ENCODE assay signal across 9 cellular contexts in genomic region chr3:160038862-160039562, GRCh38. TPM values are rescaled to one million over a fixed set of nuclear protein-coding genes. Genes with fewer than 3 reads are reported as not detected.
DNase-seq lines count a peak whose midpoint lies in the region; ATAC-seq, FAIRE-seq and TF ChIP-seq lines count a peak whose summit lies in the region.
"Had no signal": no experiment of that assay in that cellular context is flagged by ENCODE, and none has a peak within 500 bp of the region (broad histone marks: within the 10 kb centered on the region; RNA-seq: fewer than 3 reads in every experiment).

No MANE protein-coding gene starts in this region.

- no peak for TF ChIP-seq CTCF in H1 (IDR thresholded peaks at IDR 0.05; ENCODE audit: control extremely low read depth in 1 of 3, insufficient read depth in 1 of 3, low read depth in 1 of 3, low read length in 3 of 3)

- CTCF ChIA-PET in H1 (lab: Charles Lee; ENCODE audit: partially characterized antibody): interaction anchor here (0.5 to 2.0 kb wide), 19 partner anchors 9 to 1227 kb away, joined by 3 to 8 read pairs (median 3); partner anchors contain the start of genes C3orf80 and IL12A

- intact Hi-C loops in posterior vena cava (cut with DNase I): loop anchor here in 1 of 2 donors (1.0 to 2.0 kb wide), 2 partner anchors 23 to 62 kb away; no protein-coding TSS in a partner anchor

- H3K14ac ChIP-seq in H1 (ENCODE audit: insufficient read length): no peak overlapping the region

- peak overlapping the region; percentile 52; the same call in 1 of the 2 replicates for H2BK5ac ChIP-seq in H1 (ENCODE audit: low read depth, low read length)

- H3K27me3 ChIP-seq in H1 (replicated peaks in 1 of 4; ENCODE audit: control insufficient read depth in 3 of 4, extremely low read depth in 1 of 4, insufficient read depth in 3 of 4, low read length in 3 of 4): peaks cover 0 to 9% (median 6%) of the 10 kb centered on the region in 4 experiments; a peak in 5 of 7 replicates

- H3K23me2 ChIP-seq in H1 (ENCODE audit: low read depth, low read length): peaks cover 4% of the 10 kb centered on the region; the same call in 1 of the 2 replicates

- peak overlapping the region; percentile 91 for H4K91ac ChIP-seq in H1 (replicated peaks; ENCODE audit: insufficient read length, low read length)

- H2BK15ac ChIP-seq in H1 (ENCODE audit: low read length): 0 out of 2 replicates have a peak overlapping the region, but pooled peaks have one; percentile 16

- H2BK20ac ChIP-seq in H1 (ENCODE audit: low read length): no peak overlapping the region

- H2BK120ac ChIP-seq in H1 (replicated peaks; ENCODE audit: low read depth, low read length): no peak overlapping the region

- H3K36me3 ChIP-seq in H1 (ENCODE audit: control insufficient read depth in 2 of 4, insufficient read depth in 4 of 4, low read length in 3 of 4): no peaks in the 10 kb centered on the region

- DNase-seq in NCI-H2029 (lab: John Stamatoyannopoulos, UW) (peak; percentile 3), NCI-H2029 treated with DMSO at 0.1 percent for 48 hours (lab: John Stamatoyannopoulos, UW) (no peak), NCI-H128 (lab: John Stamatoyannopoulos, UW; ENCODE audit: unreplicated experiment) (peak; percentile 22), H1 (ENCODE audit: low read depth in 1 of 2, low spot score in 2 of 2) (peak; percentile 5 to 60), occipital lobe (lab: John Stamatoyannopoulos, UW) (peak; percentile 17), SW 1271 (lab: John Stamatoyannopoulos, UW) (no peak), posterior vena cava (ENCODE audit: low spot score) (no peak)

- H2BK12ac ChIP-seq in H1 (ENCODE audit: low read depth, low read length): no peak overlapping the region; the same call in 1 of the 2 replicates

- peak overlapping the region; percentile 100 for H2AFZ ChIP-seq in H1 (ENCODE audit: low read length)

- no peak; a peak in 1 of 4 replicates for TF ChIP-seq RAD21 in H1 (IDR thresholded peaks at IDR 0.05 in 1 of 2, conservative IDR thresholded peaks at IDR 0.05 in 1 of 2; ENCODE audit: low read depth in 2 of 2, low read length in 2 of 2)

- peak overlapping the region in 2 of 4 experiments; percentile 8 to 41; a peak in 3 of 7 replicates for H3K9ac ChIP-seq in H1 (replicated peaks in 1 of 4; ENCODE audit: extremely low read depth in 1 of 4, low read depth in 3 of 4, low read length in 3 of 4)

- H3K4me3 ChIP-seq in H1 (ENCODE audit: extremely low read depth in 1 of 4, insufficient read depth in 2 of 4, low read depth in 3 of 4, low read length in 4 of 4): peak overlapping the region; percentile 45 to 69 (median 58)

- no peak for ATAC-seq in GM18858 (IDR thresholded peaks at IDR 0.05; ENCODE audit: unreplicated experiment)

- no peak overlapping the region for H3K23ac ChIP-seq in H1 (ENCODE audit: insufficient read length)

- peak overlapping the region; percentile 72 to 89 for H3K4me2 ChIP-seq in H1 (ENCODE audit: insufficient read depth in 1 of 2, low read depth in 2 of 2, low read length in 2 of 2)

- no peaks in the 10 kb centered on the region for H3K79me2 ChIP-seq in H1 (ENCODE audit: control insufficient read depth in 1 of 2, insufficient read depth in 2 of 2, low read length in 2 of 2)

- POLR2A ChIA-PET in H1 (lab: Charles Lee; ENCODE audit: partially characterized antibody): interaction anchor here (1.1 to 1.2 kb wide), 2 partner anchors 113 to 361 kb away, joined by 3 to 4 read pairs; partner anchors contain the start of gene SMC4

- H3K4ac ChIP-seq in H1 (replicated peaks; ENCODE audit: insufficient read length, low read depth, low read length): no peak overlapping the region

- H3K79me1 ChIP-seq in H1 (ENCODE audit: low read depth, low read length): no peaks in the 10 kb centered on the region

- H4K5ac ChIP-seq in H1 (ENCODE audit: insufficient read length, low read depth, low read length): no peak overlapping the region

- no peak overlapping the region for H3K27ac ChIP-seq in H1 (ENCODE audit: low read depth, low read length)

- H3K56ac ChIP-seq in H1 (replicated peaks; ENCODE audit: insufficient read length, low read depth, low read length): no peak overlapping the region

- H3K9me3 ChIP-seq in H1 (ENCODE audit: insufficient read depth in 2 of 2, low read depth in 1 of 2, low read length in 1 of 2): peaks cover 0 to 5% of the 10 kb centered on the region in 2 experiments; a peak in 1 of 4 replicates

- peaks cover 0 to 4% (median 4%) of the 10 kb centered on the region in 4 experiments; a peak in 2 of 7 replicates for H3K4me1 ChIP-seq in H1 (replicated peaks in 1 of 4; ENCODE audit: control insufficient read depth in 3 of 4, insufficient read depth in 4 of 4, low read length in 3 of 4)

- H4K20me1 ChIP-seq in H1 (replicated peaks in 1 of 2; ENCODE audit: control insufficient read depth in 1 of 2, insufficient read depth in 2 of 2, low read length in 2 of 2): no peaks in the 10 kb centered on the region

- TF ChIP-seq EP300 in H1 (IDR thresholded peaks at IDR 0.05; ENCODE audit: borderline replicate concordance in 1 of 2, low read depth in 2 of 2, low read length in 2 of 2): no peak

- FAIRE-seq in H1 (lab: Jason Lieb, UNC): no peak
- FAIRE-seq: keratinocyte had no signal

- H3K18ac ChIP-seq in H1 (ENCODE audit: extremely low read depth, low read length): peak overlapping the region; percentile 48

- TF ChIP-seq POLR2A in H1 (IDR thresholded peaks at IDR 0.05; ENCODE audit: control extremely low read depth in 1 of 2, low read depth in 2 of 2, low read length in 2 of 2): no peak

- no peak overlapping the region for H2AK5ac ChIP-seq in H1 (ENCODE audit: low read depth, low read length)

- WGBS in H1 (ENCODE audit: extremely low coverage in 1 of 2, insufficient coverage in 1 of 2, insufficient read length in 1 of 2, insufficient replicate concordance in 2 of 2, low coverage in 1 of 2, low lambda C conversion rate in 2 of 2, missing lambda C conversion rate in 1 of 2), 2 experiments: 6% methylated on average over 34 of the region's 36 CpGs; no CpG with 5 or more reads in 1 of the 2 experiments

- peak overlapping the region; percentile 76; the same call in 1 of the 2 replicates for H4K8ac ChIP-seq in H1 (ENCODE audit: extremely low read depth, insufficient read depth, low read length)

TF ChIP-seq in H1, 55 proteins besides CTCF, POLR2A, EP300 and RAD21 (continues in another document):
- no peak for TF ChIP-seq KDM1A (IDR thresholded peaks at IDR 0.05; ENCODE audit: borderline replicate concordance, low read length)
- no peak for TF ChIP-seq TCF12 (IDR thresholded peaks at IDR 0.05; ENCODE audit: low read depth, low read length)
- peak; percentile 40 for TF ChIP-seq EZH2 (IDR thresholded peaks at IDR 0.05; ENCODE audit: low read depth, low read length, severe bottlenecking)
- peak; percentile 83; the same call in 1 of the 2 replicates for TF ChIP-seq EGR1 (IDR thresholded peaks at IDR 0.05; ENCODE audit: borderline replicate concordance, low read depth, low read length)
- no peak for TF ChIP-seq RFX5 (IDR thresholded peaks at IDR 0.05; ENCODE audit: borderline replicate concordance, low read depth, low read length)
- no peak for TF ChIP-seq SAP30 (IDR thresholded peaks at IDR 0.05; ENCODE audit: insufficient read depth, insufficient replicate concordance, low read length)
- no peak for TF ChIP-seq SRF (IDR thresholded peaks at IDR 0.05; ENCODE audit: low read depth, low read length)
- TF ChIP-seq RBBP5 (IDR thresholded peaks at IDR 0.05; ENCODE audit: borderline replicate concordance, low read depth, low read length): no peak
- TF ChIP-seq CTBP2 (IDR thresholded peaks at IDR 0.05; ENCODE audit: borderline replicate concordance, insufficient read depth, insufficient read length, low read length): peak; percentile 48
- TF ChIP-seq CHD2 (IDR thresholded peaks at IDR 0.05; ENCODE audit: low read length): no peak
- TF ChIP-seq ASH2L (IDR thresholded peaks at IDR 0.05; ENCODE audit: low read length): peak; percentile 60
- no peak for TF ChIP-seq CHD1 (IDR thresholded peaks at IDR 0.05; ENCODE audit: low read depth, low read length)
- no peak for TF ChIP-seq FOSL1 (IDR thresholded peaks at IDR 0.05; ENCODE audit: insufficient read depth, low read depth, low read length)
- TF ChIP-seq, protein P1, sequence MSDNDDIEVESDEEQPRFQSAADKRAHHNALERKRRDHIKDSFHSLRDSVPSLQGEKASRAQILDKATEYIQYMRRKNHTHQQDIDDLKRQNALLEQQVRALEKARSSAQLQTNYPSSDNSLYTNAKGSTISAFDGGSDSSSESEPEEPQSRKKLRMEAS (IDR thresholded peaks at IDR 0.05): peak; percentile 28; the same call in 1 of the 2 replicates
- TF ChIP-seq JUND (IDR thresholded peaks at IDR 0.05; ENCODE audit: low read length): no peak
- no peak for TF ChIP-seq CEBPB (IDR thresholded peaks at IDR 0.05; ENCODE audit: low read depth, low read length)
- TF ChIP-seq, protein P2, sequence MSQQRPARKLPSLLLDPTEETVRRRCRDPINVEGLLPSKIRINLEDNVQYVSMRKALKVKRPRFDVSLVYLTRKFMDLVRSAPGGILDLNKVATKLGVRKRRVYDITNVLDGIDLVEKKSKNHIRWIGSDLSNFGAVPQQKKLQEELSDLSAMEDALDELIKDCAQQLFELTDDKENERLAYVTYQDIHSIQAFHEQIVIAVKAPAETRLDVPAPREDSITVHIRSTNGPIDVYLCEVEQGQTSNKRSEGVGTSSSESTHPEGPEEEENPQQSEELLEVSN (IDR thresholded peaks at IDR 0.05): peak; percentile 25; the same call in 1 of the 2 replicates
- TF ChIP-seq SP1 (IDR thresholded peaks at IDR 0.05; ENCODE audit: low read depth, low read length): no peak
- peak; percentile 40; the same call in 1 of the 2 replicates for TF ChIP-seq SUZ12 (IDR thresholded peaks at IDR 0.05; ENCODE audit: low read length)
- peak; percentile 98 for TF ChIP-seq KDM4A (IDR thresholded peaks at IDR 0.05; ENCODE audit: low read depth, low read length, severe bottlenecking)
- no peak for TF ChIP-seq CBX8 (IDR thresholded peaks at IDR 0.05; ENCODE audit: borderline replicate concordance, low read depth, low read length)
- no peak for TF ChIP-seq KDM5A (IDR thresholded peaks at IDR 0.05; ENCODE audit: low read length)
- TF ChIP-seq GABPA (IDR thresholded peaks at IDR 0.05; ENCODE audit: borderline replicate concordance, insufficient read depth, low read length): no peak

RNA-seq across cellular contexts. Expression of gene IL12A, which starts 50.4 kb away (rescaled TPM):
- total RNA-seq in H1 (2021; fragmentation: NEBNext Ultra II Directional; extraction: Animal tissue kit (Norgen Biotek cat#: 25700)): 0.41 and 0.82 TPM in 2 replicates
- 0.66 and 0.92 TPM in 2 replicates for polyA plus RNA-seq in H1 (2011; rRNA removed)
- 0.45 TPM for polyA plus RNA-seq in H1 (2011; cell fraction: cytosol; rRNA removed)
- 1.9 TPM for polyA plus RNA-seq in H1 (2011; cell fraction: nucleus; rRNA removed)
- 0.29 to 1.0 TPM (median 0.51 TPM) in 4 replicates for polyA plus RNA-seq in H1 (2012, experiment 1 of 2)
- 0.42 TPM for polyA plus RNA-seq in H1 (2012, experiment 2 of 2)
- polyA plus RNA-seq in H1 (2013, experiment 1 of 2): 0.49 TPM
- 0.48 TPM for polyA plus RNA-seq in H1 (2013, experiment 2 of 2)
- 0.15 and 0.16 TPM in 2 replicates for polyA minus RNA-seq in H1 (2011; rRNA and poly(A)+ RNA removed)
- polyA minus RNA-seq in H1 (2011; cell fraction: cytosol; rRNA and poly(A)+ RNA removed): not detected
- polyA minus RNA-seq in H1 (2011; cell fraction: nucleus; rRNA and poly(A)+ RNA removed): 0.90 TPM
- total RNA-seq in occipital lobe (0.47 TPM), posterior vena cava (under 1 TPM in 1 of 2 donors, not detected in 1; 0.38 TPM)

Comparison
In these comparisons a context has a peak if more than half of its experiments do, and no peak if none do; other contexts are left out.
1. DNase-seq: peak in NCI-H2029 (single experiment), NCI-H128 (single experiment), H1 (2 of 2) and occipital lobe (single experiment); none in NCI-H2029 treated with DMSO at 0.1 percent for 48 hours (single experiment), SW 1271 (0 of 2) and posterior vena cava (single experiment).